In the genomic region with DNA sequence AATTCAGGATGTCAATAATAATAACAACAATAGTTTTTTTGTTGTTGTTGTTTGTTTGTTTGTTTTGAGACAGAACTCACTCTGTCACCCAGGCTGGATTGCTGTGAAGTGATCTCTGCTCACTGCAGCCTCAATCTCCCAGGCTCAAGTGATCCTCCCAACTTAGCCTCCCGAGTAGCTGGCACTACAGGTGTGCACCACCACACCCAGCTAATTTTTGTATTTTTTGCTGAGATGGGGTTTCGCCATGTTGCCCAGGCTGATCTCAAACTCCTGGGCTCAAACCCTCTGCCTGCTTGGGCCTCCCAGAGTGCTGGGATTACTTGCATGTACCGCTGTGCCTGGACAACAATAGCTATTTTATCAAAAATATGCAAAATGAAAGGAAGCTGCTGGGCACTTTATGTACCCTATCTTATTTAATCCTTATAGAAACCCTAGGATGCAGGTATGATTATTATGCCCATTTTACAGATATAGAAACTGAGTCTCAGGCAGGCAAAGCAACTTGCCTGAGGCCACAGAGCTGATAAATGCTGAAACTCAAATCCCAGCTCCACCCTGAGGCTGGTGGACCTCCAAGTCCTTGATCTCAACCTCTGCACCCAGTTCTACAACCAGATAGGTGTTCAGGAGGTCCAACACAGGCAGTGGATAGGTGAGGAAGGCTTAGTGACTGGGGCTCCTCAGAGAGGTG, we compare ENCODE assay signal across 16 cellular contexts.
"Had no signal": no experiment of that assay in that cellular context is flagged by ENCODE, and none has a peak within 500 bp of the region (broad histone marks: within the 10 kb centered on the region; RNA-seq: fewer than 3 reads in every experiment).

No MANE protein-coding gene starts in this region.

- FAIRE-seq: endometrium had no signal

- H3K27me3 ChIP-seq: esophagus muscularis mucosa, gastrocnemius medialis, heart right ventricle, tibial artery, upper lobe of left lung, uterus had no signal

- H3K9me3 ChIP-seq: esophagus muscularis mucosa, gastrocnemius medialis, heart right ventricle, tibial artery, upper lobe of left lung, uterus had no signal

- H3K4me1 ChIP-seq: esophagus muscularis mucosa, gastrocnemius medialis, upper lobe of left lung, uterus had no signal

- DNase-seq: effector CD8-positive, alpha-beta T cell; gastrocnemius medialis; heart right ventricle; islet precursor cell; natural killer cell; right cardiac atrium; stimulated activated CD4-positive, alpha-beta T cell treated with anti-CD3 and anti-CD28 coated beads, Interleukin-4, amount 100 ng/mL, for 24 hours; stimulated activated naive CD8-positive, alpha-beta T cell treated with anti-CD3 and anti-CD28 coated beads, Interleukin-15, amount 100 ng/mL, for 72 hours; tibial artery; uterus had no signal

- H3K4me3 ChIP-seq: coronary artery, esophagus muscularis mucosa, gastrocnemius medialis, heart right ventricle, tibial artery, upper lobe of left lung, uterus had no signal

- H3K27ac ChIP-seq: coronary artery, esophagus muscularis mucosa, gastrocnemius medialis, heart right ventricle, tibial artery, upper lobe of left lung, uterus had no signal

- ATAC-seq: gastrocnemius medialis; left lobe of liver; natural killer cell; stimulated activated memory B cell treated with anti-CD40 and anti-IgM and Interleukin-4, amounts not matched to agents 10 μg/mL and 1 μg/mL and 100 μg/mL, for 72 hours; stimulated activated naive CD8-positive, alpha-beta T cell treated with anti-CD3 and anti-CD28 coated beads, Interleukin-15, amount 100 ng/mL, for 72 hours had no signal

- H3K36me3 ChIP-seq: esophagus muscularis mucosa, gastrocnemius medialis, heart right ventricle, tibial artery, upper lobe of left lung, uterus had no signal
